In the genomic region with DNA sequence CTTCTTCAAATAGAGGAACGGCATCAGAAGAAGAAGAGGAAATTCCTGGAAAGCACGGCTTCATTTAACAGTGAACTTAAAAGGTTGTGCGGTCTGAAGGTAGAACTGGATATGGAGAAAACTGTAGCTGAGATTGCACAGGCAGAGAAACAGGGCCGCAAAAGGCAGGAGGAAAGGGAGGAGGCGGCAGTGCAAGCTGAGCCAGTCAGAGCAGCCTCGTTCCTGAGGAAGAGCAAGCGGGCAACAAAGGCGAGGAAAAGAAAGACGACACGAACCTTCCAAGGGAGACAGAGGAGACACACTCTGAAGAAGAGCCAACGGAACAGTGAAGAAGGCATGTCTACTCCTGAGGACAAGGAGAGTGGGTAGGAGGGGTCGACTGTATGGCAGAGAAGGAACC, we compare ENCODE assay signal across 3 cellular contexts.
TF ChIP-seq lines count a peak whose summit lies in the region.

No MANE protein-coding gene starts in this region.

TF ChIP-seq in GM23338, 12 proteins besides CTCF, POLR2A, EP300 and RAD21 (continues in another document):
- TF ChIP-seq, protein P1, sequence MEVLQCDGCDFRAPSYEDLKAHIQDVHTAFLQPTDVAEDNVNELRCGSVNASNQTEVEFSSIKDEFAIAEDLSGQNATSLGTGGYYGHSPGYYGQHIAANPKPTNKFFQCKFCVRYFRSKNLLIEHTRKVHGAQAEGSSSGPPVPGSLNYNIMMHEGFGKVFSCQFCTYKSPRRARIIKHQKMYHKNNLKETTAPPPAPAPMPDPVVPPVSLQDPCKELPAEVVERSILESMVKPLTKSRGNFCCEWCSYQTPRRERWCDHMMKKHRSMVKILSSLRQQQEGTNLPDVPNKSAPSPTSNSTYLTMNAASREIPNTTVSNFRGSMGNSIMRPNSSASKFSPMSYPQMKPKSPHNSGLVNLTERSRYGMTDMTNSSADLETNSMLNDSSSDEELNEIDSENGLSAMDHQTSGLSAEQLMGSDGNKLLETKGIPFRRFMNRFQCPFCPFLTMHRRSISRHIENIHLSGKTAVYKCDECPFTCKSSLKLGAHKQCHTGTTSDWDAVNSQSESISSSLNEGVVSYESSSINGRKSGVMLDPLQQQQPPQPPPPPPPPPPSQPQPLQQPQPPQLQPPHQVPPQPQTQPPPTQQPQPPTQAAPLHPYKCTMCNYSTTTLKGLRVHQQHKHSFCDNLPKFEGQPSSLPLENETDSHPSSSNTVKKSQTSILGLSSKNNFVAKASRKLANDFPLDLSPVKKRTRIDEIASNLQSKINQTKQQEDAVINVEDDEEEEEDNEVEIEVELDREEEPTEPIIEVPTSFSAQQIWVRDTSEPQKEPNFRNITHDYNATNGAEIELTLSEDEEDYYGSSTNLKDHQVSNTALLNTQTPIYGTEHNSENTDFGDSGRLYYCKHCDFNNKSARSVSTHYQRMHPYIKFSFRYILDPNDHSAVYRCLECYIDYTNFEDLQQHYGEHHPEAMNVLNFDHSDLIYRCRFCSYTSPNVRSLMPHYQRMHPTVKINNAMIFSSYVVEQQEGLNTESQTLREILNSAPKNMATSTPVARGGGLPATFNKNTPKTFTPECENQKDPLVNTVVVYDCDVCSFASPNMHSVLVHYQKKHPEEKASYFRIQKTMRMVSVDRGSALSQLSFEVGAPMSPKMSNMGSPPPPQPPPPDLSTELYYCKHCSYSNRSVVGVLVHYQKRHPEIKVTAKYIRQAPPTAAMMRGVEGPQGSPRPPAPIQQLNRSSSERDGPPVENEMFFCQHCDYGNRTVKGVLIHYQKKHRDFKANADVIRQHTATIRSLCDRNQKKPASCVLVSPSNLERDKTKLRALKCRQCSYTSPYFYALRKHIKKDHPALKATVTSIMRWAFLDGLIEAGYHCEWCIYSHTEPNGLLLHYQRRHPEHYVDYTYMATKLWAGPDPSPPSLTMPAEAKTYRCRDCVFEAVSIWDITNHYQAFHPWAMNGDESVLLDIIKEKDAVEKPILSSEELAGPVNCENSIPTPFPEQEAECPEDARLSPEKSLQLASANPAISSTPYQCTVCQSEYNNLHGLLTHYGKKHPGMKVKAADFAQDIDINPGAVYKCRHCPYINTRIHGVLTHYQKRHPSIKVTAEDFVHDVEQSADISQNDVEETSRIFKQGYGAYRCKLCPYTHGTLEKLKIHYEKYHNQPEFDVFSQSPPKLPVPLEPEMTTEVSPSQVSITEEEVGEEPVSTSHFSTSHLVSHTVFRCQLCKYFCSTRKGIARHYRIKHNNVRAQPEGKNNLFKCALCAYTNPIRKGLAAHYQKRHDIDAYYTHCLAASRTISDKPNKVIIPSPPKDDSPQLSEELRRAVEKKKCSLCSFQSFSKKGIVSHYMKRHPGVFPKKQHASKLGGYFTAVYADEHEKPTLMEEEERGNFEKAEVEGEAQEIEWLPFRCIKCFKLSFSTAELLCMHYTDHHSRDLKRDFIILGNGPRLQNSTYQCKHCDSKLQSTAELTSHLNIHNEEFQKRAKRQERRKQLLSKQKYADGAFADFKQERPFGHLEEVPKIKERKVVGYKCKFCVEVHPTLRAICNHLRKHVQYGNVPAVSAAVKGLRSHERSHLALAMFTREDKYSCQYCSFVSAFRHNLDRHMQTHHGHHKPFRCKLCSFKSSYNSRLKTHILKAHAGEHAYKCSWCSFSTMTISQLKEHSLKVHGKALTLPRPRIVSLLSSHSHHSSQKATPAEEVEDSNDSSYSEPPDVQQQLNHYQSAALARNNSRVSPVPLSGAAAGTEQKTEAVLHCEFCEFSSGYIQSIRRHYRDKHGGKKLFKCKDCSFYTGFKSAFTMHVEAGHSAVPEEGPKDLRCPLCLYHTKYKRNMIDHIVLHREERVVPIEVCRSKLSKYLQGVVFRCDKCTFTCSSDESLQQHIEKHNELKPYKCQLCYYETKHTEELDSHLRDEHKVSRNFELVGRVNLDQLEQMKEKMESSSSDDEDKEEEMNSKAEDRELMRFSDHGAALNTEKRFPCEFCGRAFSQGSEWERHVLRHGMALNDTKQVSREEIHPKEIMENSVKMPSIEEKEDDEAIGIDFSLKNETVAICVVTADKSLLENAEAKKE (CRISPR knock-in tag; IDR thresholded peaks at IDR 0.05): no peak
- TF ChIP-seq, protein P2, sequence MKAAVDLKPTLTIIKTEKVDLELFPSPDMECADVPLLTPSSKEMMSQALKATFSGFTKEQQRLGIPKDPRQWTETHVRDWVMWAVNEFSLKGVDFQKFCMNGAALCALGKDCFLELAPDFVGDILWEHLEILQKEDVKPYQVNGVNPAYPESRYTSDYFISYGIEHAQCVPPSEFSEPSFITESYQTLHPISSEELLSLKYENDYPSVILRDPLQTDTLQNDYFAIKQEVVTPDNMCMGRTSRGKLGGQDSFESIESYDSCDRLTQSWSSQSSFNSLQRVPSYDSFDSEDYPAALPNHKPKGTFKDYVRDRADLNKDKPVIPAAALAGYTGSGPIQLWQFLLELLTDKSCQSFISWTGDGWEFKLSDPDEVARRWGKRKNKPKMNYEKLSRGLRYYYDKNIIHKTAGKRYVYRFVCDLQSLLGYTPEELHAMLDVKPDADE (IDR thresholded peaks at IDR 0.05): no peak
- no peak for TF ChIP-seq CREB1 (CRISPR knock-in tag; IDR thresholded peaks at IDR 0.05; ENCODE audit: low read depth)

TF ChIP-seq in IMR-90, 13 proteins besides CTCF, POLR2A, EP300 and RAD21:
- TF ChIP-seq BHLHE40 (IDR thresholded peaks at IDR 0.05; ENCODE audit: low read depth, low read length): no peak
- no peak for TF ChIP-seq MAFK (IDR thresholded peaks at IDR 0.05; ENCODE audit: low read depth, low read length)
- TF ChIP-seq MXI1 (IDR thresholded peaks at IDR 0.05; ENCODE audit: borderline replicate concordance, low read depth, low read length): no peak
- TF ChIP-seq CHD1 (IDR thresholded peaks at IDR 0.05; ENCODE audit: low read depth, low read length): no peak
- TF ChIP-seq NFE2L2 (IDR thresholded peaks at IDR 0.05; ENCODE audit: low read depth, low read length): no peak
- TF ChIP-seq MAZ (IDR thresholded peaks at IDR 0.05; ENCODE audit: borderline replicate concordance, low read depth, low read length): no peak
- TF ChIP-seq, protein P3, sequence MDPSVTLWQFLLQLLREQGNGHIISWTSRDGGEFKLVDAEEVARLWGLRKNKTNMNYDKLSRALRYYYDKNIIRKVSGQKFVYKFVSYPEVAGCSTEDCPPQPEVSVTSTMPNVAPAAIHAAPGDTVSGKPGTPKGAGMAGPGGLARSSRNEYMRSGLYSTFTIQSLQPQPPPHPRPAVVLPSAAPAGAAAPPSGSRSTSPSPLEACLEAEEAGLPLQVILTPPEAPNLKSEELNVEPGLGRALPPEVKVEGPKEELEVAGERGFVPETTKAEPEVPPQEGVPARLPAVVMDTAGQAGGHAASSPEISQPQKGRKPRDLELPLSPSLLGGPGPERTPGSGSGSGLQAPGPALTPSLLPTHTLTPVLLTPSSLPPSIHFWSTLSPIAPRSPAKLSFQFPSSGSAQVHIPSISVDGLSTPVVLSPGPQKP (IDR thresholded peaks at IDR 0.05; ENCODE audit: borderline replicate concordance, low read depth, low read length): no peak
- TF ChIP-seq SMC3 (IDR thresholded peaks at IDR 0.05; ENCODE audit: low read depth, low read length): no peak
TF ChIP-seq in IMR-90: peak in this region for 0.

TF ChIP-seq in K562, 482 proteins besides CTCF, POLR2A, EP300 and RAD21:
- no peak for TF ChIP-seq CBX5 (IDR thresholded peaks at IDR 0.05; ENCODE audit: borderline replicate concordance, low read depth)
- no peak for TF ChIP-seq FOXK2 (conservative IDR thresholded peaks at IDR 0.05 in 1 of 2, IDR thresholded peaks at IDR 0.05 in 1 of 2; ENCODE audit: low read depth in 2 of 2)
- TF ChIP-seq, protein P4, sequence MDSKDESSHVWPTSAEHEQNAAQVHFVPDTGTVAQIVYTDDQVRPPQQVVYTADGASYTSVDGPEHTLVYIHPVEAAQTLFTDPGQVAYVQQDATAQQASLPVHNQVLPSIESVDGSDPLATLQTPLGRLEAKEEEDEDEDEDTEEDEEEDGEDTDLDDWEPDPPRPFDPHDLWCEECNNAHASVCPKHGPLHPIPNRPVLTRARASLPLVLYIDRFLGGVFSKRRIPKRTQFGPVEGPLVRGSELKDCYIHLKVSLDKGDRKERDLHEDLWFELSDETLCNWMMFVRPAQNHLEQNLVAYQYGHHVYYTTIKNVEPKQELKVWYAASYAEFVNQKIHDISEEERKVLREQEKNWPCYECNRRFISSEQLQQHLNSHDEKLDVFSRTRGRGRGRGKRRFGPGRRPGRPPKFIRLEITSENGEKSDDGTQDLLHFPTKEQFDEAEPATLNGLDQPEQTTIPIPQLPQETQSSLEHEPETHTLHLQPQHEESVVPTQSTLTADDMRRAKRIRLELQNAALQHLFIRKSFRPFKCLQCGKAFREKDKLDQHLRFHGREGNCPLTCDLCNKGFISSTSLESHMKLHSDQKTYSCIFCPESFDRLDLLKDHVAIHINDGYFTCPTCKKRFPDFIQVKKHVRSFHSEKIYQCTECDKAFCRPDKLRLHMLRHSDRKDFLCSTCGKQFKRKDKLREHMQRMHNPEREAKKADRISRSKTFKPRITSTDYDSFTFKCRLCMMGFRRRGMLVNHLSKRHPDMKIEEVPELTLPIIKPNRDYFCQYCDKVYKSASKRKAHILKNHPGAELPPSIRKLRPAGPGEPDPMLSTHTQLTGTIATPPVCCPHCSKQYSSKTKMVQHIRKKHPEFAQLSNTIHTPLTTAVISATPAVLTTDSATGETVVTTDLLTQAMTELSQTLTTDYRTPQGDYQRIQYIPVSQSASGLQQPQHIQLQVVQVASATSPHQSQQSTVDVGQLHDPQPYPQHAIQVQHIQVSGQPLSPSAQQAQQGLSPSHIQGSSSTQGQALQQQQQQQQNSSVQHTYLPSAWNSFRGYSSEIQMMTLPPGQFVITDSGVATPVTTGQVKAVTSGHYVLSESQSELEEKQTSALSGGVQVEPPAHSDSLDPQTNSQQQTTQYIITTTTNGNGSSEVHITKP (IDR thresholded peaks at IDR 0.05; ENCODE audit: partially characterized antibody): no peak
- no peak for TF ChIP-seq RNF2 (IDR thresholded peaks at IDR 0.05)
- TF ChIP-seq, protein P5, sequence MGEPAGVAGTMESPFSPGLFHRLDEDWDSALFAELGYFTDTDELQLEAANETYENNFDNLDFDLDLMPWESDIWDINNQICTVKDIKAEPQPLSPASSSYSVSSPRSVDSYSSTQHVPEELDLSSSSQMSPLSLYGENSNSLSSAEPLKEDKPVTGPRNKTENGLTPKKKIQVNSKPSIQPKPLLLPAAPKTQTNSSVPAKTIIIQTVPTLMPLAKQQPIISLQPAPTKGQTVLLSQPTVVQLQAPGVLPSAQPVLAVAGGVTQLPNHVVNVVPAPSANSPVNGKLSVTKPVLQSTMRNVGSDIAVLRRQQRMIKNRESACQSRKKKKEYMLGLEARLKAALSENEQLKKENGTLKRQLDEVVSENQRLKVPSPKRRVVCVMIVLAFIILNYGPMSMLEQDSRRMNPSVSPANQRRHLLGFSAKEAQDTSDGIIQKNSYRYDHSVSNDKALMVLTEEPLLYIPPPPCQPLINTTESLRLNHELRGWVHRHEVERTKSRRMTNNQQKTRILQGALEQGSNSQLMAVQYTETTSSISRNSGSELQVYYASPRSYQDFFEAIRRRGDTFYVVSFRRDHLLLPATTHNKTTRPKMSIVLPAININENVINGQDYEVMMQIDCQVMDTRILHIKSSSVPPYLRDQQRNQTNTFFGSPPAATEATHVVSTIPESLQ (CRISPR knock-in tag; IDR thresholded peaks at IDR 0.05): no peak
- TF ChIP-seq NCOA2 (IDR thresholded peaks at IDR 0.05; ENCODE audit: partially characterized antibody in 2 of 2): no peak
- no peak for TF ChIP-seq CBFA2T3 (IDR thresholded peaks at IDR 0.05)
TF ChIP-seq in K562: peak in this region for 0.
